ENCODE assay signal across 1 cellular context in genomic region chr17:45976391-45976754, GRCh38.
TF ChIP-seq lines count a peak whose summit lies in the region.

No MANE protein-coding gene starts in this region.

TF ChIP-seq in K562, 482 proteins besides CTCF, POLR2A, EP300 and RAD21 (continued from another document):
- TF ChIP-seq THAP12 (CRISPR knock-in tag; IDR thresholded peaks at IDR 0.05): no peak
- TF ChIP-seq ZNF253 (CRISPR knock-in tag; conservative IDR thresholded peaks at IDR 0.05): no peak
- TF ChIP-seq ZBTB2 (IDR thresholded peaks at IDR 0.05): no peak
- TF ChIP-seq COPS2 (conservative IDR thresholded peaks at IDR 0.05): no peak
- TF ChIP-seq MCM5 (IDR thresholded peaks at IDR 0.05; ENCODE audit: low read depth): no peak
- no peak for TF ChIP-seq FOXM1 (IDR thresholded peaks at IDR 0.05; ENCODE audit: low read depth)
- no peak for TF ChIP-seq FOXM1 (CRISPR knock-in tag; IDR thresholded peaks at IDR 0.05; ENCODE audit: low read depth)
- no peak for TF ChIP-seq RB1 (IDR thresholded peaks at IDR 0.05; ENCODE audit: low read depth)
